Comparison of ENCODE assay signal across 14 cellular contexts in genomic region chr18:62449490-62450104, GRCh38.
A peak's percentile ranks its signal among the peaks of the same experiment; 100 is the strongest.
DNase-seq lines count a peak whose midpoint lies in the region; ATAC-seq and TF ChIP-seq lines count a peak whose summit lies in the region.
"Had no signal": no experiment of that assay in that cellular context is flagged by ENCODE, and none has a peak within 500 bp of the region (broad histone marks: within the 10 kb centered on the region; RNA-seq: fewer than 3 reads in every experiment).

No MANE protein-coding gene starts in this region.

- BruUV-seq in Caco-2 (replicated peaks; lab: Mats Ljungman, UMichigan) = no TSS peak

- no peaks in the 10 kb centered on the region for H3K9me3 Mint-ChIP-seq in dendritic cell treated with granulocyte-macrophage colony-stimulating factor and Interleukin-4, amounts not matched to agents 40 ng/mL and 50 ng/mL, for 4 days
- H3K9me3 Mint-ChIP-seq in glutamatergic neuron (ENCODE audit: unreplicated experiment) (peaks cover 8% of the 10 kb centered on the region), Caco-2 (ENCODE audit: unreplicated experiment) (no peaks in the 10 kb centered on the region)

- H3K36me3 ChIP-seq in left ventricle myocardium inferior (no peaks in the 10 kb centered on the region), heart right ventricle (no peaks in the 10 kb centered on the region), subcutaneous abdominal adipose tissue (ENCODE audit: control insufficient read depth in 5 of 5, insufficient read depth in 5 of 5, low read length in 5 of 5) (no peaks in the 10 kb centered on the region), Caco-2 (ENCODE audit: control insufficient read depth, insufficient read depth, low read length) (no peaks in the 10 kb centered on the region)
- H3K36me3 ChIP-seq: BLaER1 had no signal

- H3K27ac Mint-ChIP-seq in dendritic cell treated with granulocyte-macrophage colony-stimulating factor and Interleukin-4, amounts not matched to agents 40 ng/mL and 50 ng/mL, for 4 days = peak overlapping the region; percentile 74
- H3K27ac Mint-ChIP-seq in glutamatergic neuron (ENCODE audit: unreplicated experiment) = peak overlapping the region; percentile 89
- no peak overlapping the region for H3K27ac Mint-ChIP-seq in Caco-2 (ENCODE audit: unreplicated experiment)

- no peak overlapping the region for H3K4me3 Mint-ChIP-seq in dendritic cell treated with granulocyte-macrophage colony-stimulating factor and Interleukin-4, amounts not matched to agents 40 ng/mL and 50 ng/mL, for 4 days
- H3K4me3 Mint-ChIP-seq in glutamatergic neuron (ENCODE audit: unreplicated experiment) (no peak overlapping the region), Caco-2 (ENCODE audit: unreplicated experiment) (no peak overlapping the region)
- H3K4me3 Mint-ChIP-seq: CD4-positive, CD25-positive, alpha-beta regulatory T cell had no signal

- DNase-seq in left ventricle myocardium inferior = no peak
- DNase-seq in heart right ventricle = no peak
- no peak for DNase-seq in glutamatergic neuron
- no peak for DNase-seq in Caco-2
- DNase-seq: AML-193; CD4-positive, CD25-positive, alpha-beta regulatory T cell; DMS153; EL had no signal

- H3K27ac ChIP-seq in left ventricle myocardium inferior (replicated peaks) (peak overlapping the region; percentile 78), heart right ventricle (peak overlapping the region in 1 of 10 donors; percentile 64), subcutaneous abdominal adipose tissue (ENCODE audit: low read depth, low read length) (peak overlapping the region; percentile 75)
- H3K27ac ChIP-seq: 22Rv1, BLaER1 had no signal

- H3K9me3 ChIP-seq in left ventricle myocardium inferior (replicated peaks) (peaks cover 9% of the 10 kb centered on the region), heart right ventricle (peaks cover 0 to 10% (median 0%) of the 10 kb centered on the region in 11 donors), subcutaneous abdominal adipose tissue (ENCODE audit: control insufficient read depth in 5 of 5, low read length in 5 of 5) (peaks cover 0 to 3% (median 0%) of the 10 kb centered on the region in 5 donors), Caco-2 (no peaks in the 10 kb centered on the region)

- no peaks in the 10 kb centered on the region for H3K36me3 Mint-ChIP-seq in dendritic cell treated with granulocyte-macrophage colony-stimulating factor and Interleukin-4, amounts not matched to agents 40 ng/mL and 50 ng/mL, for 4 days (ENCODE audit: low read depth)
- H3K36me3 Mint-ChIP-seq in glutamatergic neuron (ENCODE audit: unreplicated experiment) (no peaks in the 10 kb centered on the region), Caco-2 (ENCODE audit: insufficient read depth, unreplicated experiment) (no peaks in the 10 kb centered on the region)
- H3K36me3 Mint-ChIP-seq: CD4-positive, CD25-positive, alpha-beta regulatory T cell had no signal

- peaks cover 63% of the 10 kb centered on the region for H3K4me1 Mint-ChIP-seq in dendritic cell treated with granulocyte-macrophage colony-stimulating factor and Interleukin-4, amounts not matched to agents 40 ng/mL and 50 ng/mL, for 4 days (ENCODE audit: low read depth)
- H3K4me1 Mint-ChIP-seq in glutamatergic neuron (ENCODE audit: low read depth, unreplicated experiment) = peaks cover 31% of the 10 kb centered on the region
- H3K4me1 Mint-ChIP-seq in Caco-2 (ENCODE audit: low read depth, unreplicated experiment) = no peaks in the 10 kb centered on the region

- H3K4me3 ChIP-seq in left ventricle myocardium inferior = no peak overlapping the region
- H3K4me3 ChIP-seq in heart right ventricle = no peak overlapping the region
- H3K4me3 ChIP-seq in subcutaneous abdominal adipose tissue (ENCODE audit: low read depth in 1 of 5, low read length in 5 of 5) = no peak overlapping the region
- no peak overlapping the region for H3K4me3 ChIP-seq in Caco-2 (ENCODE audit: low read depth, low read length)
- H3K4me3 ChIP-seq: BLaER1 had no signal

- H3K4me1 ChIP-seq in left ventricle myocardium inferior (peaks cover 22% of the 10 kb centered on the region), heart right ventricle (peaks cover 0 to 35% (median 14%) of the 10 kb centered on the region in 9 donors), subcutaneous abdominal adipose tissue (ENCODE audit: control insufficient read depth in 5 of 5, insufficient read depth in 5 of 5, low read length in 5 of 5) (peaks cover 4 to 46% (median 39%) of the 10 kb centered on the region in 5 donors), Caco-2 (no peaks in the 10 kb centered on the region)
- H3K4me1 ChIP-seq: BLaER1 had no signal

- no peak for TF ChIP-seq CTCF in left ventricle myocardium inferior (IDR thresholded peaks at IDR 0.05; ENCODE audit: borderline replicate concordance)
- TF ChIP-seq CTCF in heart right ventricle (IDR thresholded peaks at IDR 0.05) = no peak
- TF ChIP-seq CTCF in glutamatergic neuron (IDR thresholded peaks at IDR 0.05; ENCODE audit: partially characterized antibody, unreplicated experiment) = no peak
- TF ChIP-seq CTCF in Caco-2 (IDR thresholded peaks at IDR 0.05; ENCODE audit: insufficient read depth in 1 of 2, low read depth in 1 of 2, low read length in 1 of 2, severe bottlenecking in 1 of 2, unreplicated experiment in 1 of 2) = no peak

- WGBS in heart right ventricle, 2 donors = 96 to 98% methylated on average over 7 of the region's 7 CpGs

- H3K9ac ChIP-seq in subcutaneous abdominal adipose tissue (ENCODE audit: low read length in 5 of 5) = no peak overlapping the region
- H3K9ac ChIP-seq: BLaER1 had no signal

- H3K27me3 Mint-ChIP-seq in dendritic cell treated with granulocyte-macrophage colony-stimulating factor and Interleukin-4, amounts not matched to agents 40 ng/mL and 50 ng/mL, for 4 days = no peaks in the 10 kb centered on the region
- H3K27me3 Mint-ChIP-seq in glutamatergic neuron (ENCODE audit: unreplicated experiment) (peaks cover 3% of the 10 kb centered on the region), Caco-2 (ENCODE audit: insufficient read depth, unreplicated experiment) (no peaks in the 10 kb centered on the region)

- intact Hi-C loops in left ventricle myocardium inferior (cut with micrococcal nuclease) = no loop called here
- intact Hi-C loops in heart right ventricle (cut with DNase I) = loop anchor here in 2 of 10 donors (5.0 to 10.0 kb wide), 2 partner anchors 73 to 75 kb away; partner anchors contain the start of gene ZCCHC2 (in 2 of the 2)
- intact Hi-C loops in dendritic cell treated with granulocyte-macrophage colony-stimulating factor and Interleukin-4, amounts not matched to agents 40 ng/mL and 50 ng/mL, for 4 days (cut with micrococcal nuclease) = loop anchor here (5.0 kb wide), 1 partner anchor 73 kb away; the partner anchor contains the start of gene ZCCHC2
- intact Hi-C loops in Caco-2 (cut with micrococcal nuclease; ENCODE audit: unreplicated experiment) = no loop called here

- no peaks in the 10 kb centered on the region for H3K27me3 ChIP-seq in left ventricle myocardium inferior (ENCODE audit: low read depth)
- H3K27me3 ChIP-seq in heart right ventricle = no peaks in the 10 kb centered on the region
- H3K27me3 ChIP-seq in subcutaneous abdominal adipose tissue (ENCODE audit: control insufficient read depth in 5 of 5, insufficient read depth in 4 of 5, low read length in 5 of 5) = no peaks in the 10 kb centered on the region
- no peaks in the 10 kb centered on the region for H3K27me3 ChIP-seq in Caco-2 (replicated peaks; ENCODE audit: control insufficient read depth, insufficient read depth, low read length)
- H3K27me3 ChIP-seq: BLaER1 had no signal

- ATAC-seq in heart right ventricle (no peak), HG03045 (IDR thresholded peaks at IDR 0.05; ENCODE audit: unreplicated experiment) (no peak), GM19455 (IDR thresholded peaks at IDR 0.05; ENCODE audit: unreplicated experiment) (no peak)

- CTCF ChIA-PET in Caco-2 (lab: Charles Lee) = no interaction called here

- POLR2A ChIA-PET in Caco-2 (lab: Charles Lee) = no interaction called here
